ENCODE assay signal across 1 cellular context in genomic region chr1:244664353-244664752, GRCh38.
TF ChIP-seq lines count a peak whose summit lies in the region.

No MANE protein-coding gene starts in this region.

TF ChIP-seq in IMR-90, 13 proteins besides CTCF, POLR2A, EP300 and RAD21:
- TF ChIP-seq MAFK (IDR thresholded peaks at IDR 0.05; ENCODE audit: low read depth, low read length) (no peak), CHD1 (IDR thresholded peaks at IDR 0.05; ENCODE audit: low read depth, low read length) (no peak), MAZ (IDR thresholded peaks at IDR 0.05; ENCODE audit: borderline replicate concordance, low read depth, low read length) (no peak), RFX5 (IDR thresholded peaks at IDR 0.05; ENCODE audit: low read depth, low read length) (no peak), ELK1 (IDR thresholded peaks at IDR 0.05; ENCODE audit: borderline replicate concordance, low read depth, low read length) (no peak), MXI1 (IDR thresholded peaks at IDR 0.05; ENCODE audit: borderline replicate concordance, low read depth, low read length) (no peak), BHLHE40 (IDR thresholded peaks at IDR 0.05; ENCODE audit: low read depth, low read length) (no peak), NFE2L2 (IDR thresholded peaks at IDR 0.05; ENCODE audit: low read depth, low read length) (no peak), FOS (IDR thresholded peaks at IDR 0.05; ENCODE audit: low read depth, low read length) (no peak), RCOR1 (IDR thresholded peaks at IDR 0.05; ENCODE audit: insufficient replicate concordance, low read length) (no peak), USF2 (IDR thresholded peaks at IDR 0.05; ENCODE audit: low read depth, low read length) (no peak), CEBPB (IDR thresholded peaks at IDR 0.05; ENCODE audit: low read depth, low read length) (no peak), SMC3 (IDR thresholded peaks at IDR 0.05; ENCODE audit: low read depth, low read length) (no peak)
